Comparison of ENCODE assay signal across 12 cellular contexts in the genomic region with DNA sequence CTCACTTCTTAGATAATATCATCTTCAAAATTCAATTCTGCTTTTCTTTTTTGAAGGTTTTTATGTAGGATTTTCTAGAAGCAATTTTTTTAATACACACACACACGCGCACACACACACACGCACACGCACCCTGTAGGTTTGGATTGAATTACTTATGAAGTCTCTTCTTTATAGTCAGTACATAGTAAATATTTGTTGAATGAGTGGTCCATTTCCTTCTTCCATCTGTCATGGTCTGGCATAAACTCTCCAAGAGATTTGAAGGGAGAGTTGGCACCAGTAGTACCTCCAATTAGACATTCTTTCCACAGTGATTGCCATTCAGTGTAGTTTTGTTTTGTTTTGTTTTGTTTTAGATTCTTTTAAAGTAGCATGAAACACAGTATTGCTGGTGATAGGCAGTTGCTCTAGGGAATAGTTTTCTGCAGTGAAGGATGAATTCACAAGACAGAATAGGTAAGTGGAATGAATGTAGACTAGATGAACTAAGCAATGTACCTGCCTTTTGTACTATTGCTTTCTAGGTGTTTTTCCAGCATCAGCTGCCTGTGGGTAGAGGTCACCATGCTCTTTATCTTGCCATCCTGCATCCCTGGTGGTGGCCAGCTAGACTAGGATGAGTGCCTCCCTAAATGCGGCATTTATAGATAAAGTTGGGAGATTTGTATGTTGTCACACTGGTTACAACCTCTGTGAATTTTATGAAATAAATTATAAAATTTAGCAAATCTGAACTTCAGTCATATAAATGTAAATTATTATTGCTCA. TPM values are rescaled to one million over a fixed set of nuclear protein-coding genes. Genes with fewer than 3 reads are reported as not detected.
DNase-seq lines count a peak whose midpoint lies in the region; ATAC-seq and TF ChIP-seq lines count a peak whose summit lies in the region.
"Had no signal": no experiment of that assay in that cellular context is flagged by ENCODE, and none has a peak within 500 bp of the region (broad histone marks: within the 10 kb centered on the region; RNA-seq: fewer than 3 reads in every experiment).

No MANE protein-coding gene starts in this region.

- H3K9me3 ChIP-seq in HEK293 (ENCODE audit: control insufficient read depth, insufficient read depth, low read depth, low read length) (no peaks in the 10 kb centered on the region), adipocyte (ENCODE audit: control insufficient read depth, low read length) (no peaks in the 10 kb centered on the region), right cardiac atrium (ENCODE audit: control insufficient read depth, low read length) (no peaks in the 10 kb centered on the region)

- H2AFZ ChIP-seq in ACC112 (ENCODE audit: low read length, unreplicated experiment): no peak overlapping the region
- H2AFZ ChIP-seq: parathyroid adenoma had no signal

- in situ Hi-C loops in GM13976 (cut with MboI; ENCODE audit: low sequenced_read_pairs, unreplicated experiment): no loop called here

- H3K4me3 ChIP-seq in ACC112 (ENCODE audit: low read depth, low read length) (peak overlapping the region; percentile 13; the same call in 1 of the 2 replicates), HEK293 (ENCODE audit: low read depth, low read length) (no peak overlapping the region), adipocyte (ENCODE audit: low read length) (no peak overlapping the region), right cardiac atrium (ENCODE audit: low read length) (no peak overlapping the region)

- peak overlapping the region; percentile 49 for H3K27ac ChIP-seq in ACC112 (ENCODE audit: low read depth, low read length)
- H3K27ac ChIP-seq in HEK293 (ENCODE audit: extremely low read depth, low read depth, low read length): no peak overlapping the region
- peak overlapping the region; percentile 52 for H3K27ac ChIP-seq in right cardiac atrium (ENCODE audit: low read length)
- H3K27ac ChIP-seq in caudate nucleus (ENCODE audit: low read depth, low read length): no peak overlapping the region
- H3K27ac ChIP-seq: HL-60, parathyroid adenoma had no signal

- no peak overlapping the region for H3K9ac ChIP-seq in adipocyte (ENCODE audit: low read length)
- H3K9ac ChIP-seq: parathyroid adenoma had no signal

- DNase-seq in adipocyte (ENCODE audit: low read depth) (peak; percentile 87), right cardiac atrium (no peak), GM13976 (ENCODE audit: low spot score) (no peak), caudate nucleus (lab: John Stamatoyannopoulos, UW) (no peak), HT-29 (ENCODE audit: low spot score) (no peak), NCI-H187 treated with DMSO at 0.1 percent for 48 hours (lab: John Stamatoyannopoulos, UW) (no peak)
- DNase-seq: activated CD8-positive, alpha-beta memory T cell treated with anti-CD3 and anti-CD28 coated beads, Interleukin-2, amount 50 U/mL, for 48 hours; cerebellar nuclear complex had no signal

- WGBS in right cardiac atrium: 89% methylated on average over 5 of the region's 5 CpGs

- CTCF ChIA-PET in HEK293 (lab: Yijun Ruan, JAX): no interaction called here

- POLR2A ChIA-PET in HEK293 (lab: Yijun Ruan, JAX): no interaction called here

- H3K36me3 ChIP-seq in ACC112 (ENCODE audit: insufficient read depth, low read length): 0 out of 2 replicates have a peak, but pooled peaks cover 6% of the 10 kb centered on the region
- H3K36me3 ChIP-seq in HEK293 (ENCODE audit: control insufficient read depth in 2 of 2, insufficient read depth in 1 of 2, low read length in 2 of 2): no peaks in the 10 kb centered on the region
- no peaks in the 10 kb centered on the region for H3K36me3 ChIP-seq in adipocyte (ENCODE audit: control insufficient read depth, insufficient read depth, low read length, severe bottlenecking)

- no peak for TF ChIP-seq CTCF in HEK293 (tag by site-specific recombination; IDR thresholded peaks at IDR 0.05)
- TF ChIP-seq CTCF in GM13976 (IDR thresholded peaks at IDR 0.05; ENCODE audit: borderline replicate concordance, control extremely low read depth, extremely low read depth, insufficient read depth, missing control alignments): no peak

- peak in 1 of 2 donors; percentile 52 for ATAC-seq in right cardiac atrium

- H3K27me3 ChIP-seq in ACC112 (ENCODE audit: insufficient read depth, low read length): no peaks in the 10 kb centered on the region
- no peaks in the 10 kb centered on the region for H3K27me3 ChIP-seq in adipocyte (replicated peaks; ENCODE audit: control insufficient read depth, insufficient read depth, low read length)
- no peaks in the 10 kb centered on the region for H3K27me3 ChIP-seq in right cardiac atrium (ENCODE audit: control insufficient read depth, insufficient read depth)

- peaks cover 49% of the 10 kb centered on the region for H3K4me1 ChIP-seq in ACC112 (ENCODE audit: control insufficient read depth, insufficient read depth, low read length, unreplicated experiment)
- H3K4me1 ChIP-seq in HEK293 (ENCODE audit: control insufficient read depth, insufficient read depth, low read length): no peaks in the 10 kb centered on the region
- peaks cover 30% of the 10 kb centered on the region for H3K4me1 ChIP-seq in adipocyte (ENCODE audit: control insufficient read depth, insufficient read depth, low read length)
- peaks cover 7% of the 10 kb centered on the region for H3K4me1 ChIP-seq in right cardiac atrium (ENCODE audit: control insufficient read depth, insufficient read depth, low read length)
- H3K4me1 ChIP-seq: parathyroid adenoma had no signal

- peaks cover 86% of the 10 kb centered on the region for H3K79me2 ChIP-seq in ACC112 (ENCODE audit: control insufficient read depth, insufficient read depth, low read length, unreplicated experiment)
- H3K79me2 ChIP-seq: parathyroid adenoma had no signal

- intact Hi-C loops in right cardiac atrium (cut with DNase I): no loop called here

TF ChIP-seq in HEK293, 187 proteins besides CTCF, POLR2A, EP300 and RAD21:
- TF ChIP-seq, protein P1, sequence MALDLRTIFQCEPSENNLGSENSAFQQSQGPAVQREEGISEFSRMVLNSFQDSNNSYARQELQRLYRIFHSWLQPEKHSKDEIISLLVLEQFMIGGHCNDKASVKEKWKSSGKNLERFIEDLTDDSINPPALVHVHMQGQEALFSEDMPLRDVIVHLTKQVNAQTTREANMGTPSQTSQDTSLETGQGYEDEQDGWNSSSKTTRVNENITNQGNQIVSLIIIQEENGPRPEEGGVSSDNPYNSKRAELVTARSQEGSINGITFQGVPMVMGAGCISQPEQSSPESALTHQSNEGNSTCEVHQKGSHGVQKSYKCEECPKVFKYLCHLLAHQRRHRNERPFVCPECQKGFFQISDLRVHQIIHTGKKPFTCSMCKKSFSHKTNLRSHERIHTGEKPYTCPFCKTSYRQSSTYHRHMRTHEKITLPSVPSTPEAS (tag by site-specific recombination; IDR thresholded peaks at IDR 0.05): peak; percentile 28; the same call in 1 of the 2 replicates
- TF ChIP-seq, protein P2, sequence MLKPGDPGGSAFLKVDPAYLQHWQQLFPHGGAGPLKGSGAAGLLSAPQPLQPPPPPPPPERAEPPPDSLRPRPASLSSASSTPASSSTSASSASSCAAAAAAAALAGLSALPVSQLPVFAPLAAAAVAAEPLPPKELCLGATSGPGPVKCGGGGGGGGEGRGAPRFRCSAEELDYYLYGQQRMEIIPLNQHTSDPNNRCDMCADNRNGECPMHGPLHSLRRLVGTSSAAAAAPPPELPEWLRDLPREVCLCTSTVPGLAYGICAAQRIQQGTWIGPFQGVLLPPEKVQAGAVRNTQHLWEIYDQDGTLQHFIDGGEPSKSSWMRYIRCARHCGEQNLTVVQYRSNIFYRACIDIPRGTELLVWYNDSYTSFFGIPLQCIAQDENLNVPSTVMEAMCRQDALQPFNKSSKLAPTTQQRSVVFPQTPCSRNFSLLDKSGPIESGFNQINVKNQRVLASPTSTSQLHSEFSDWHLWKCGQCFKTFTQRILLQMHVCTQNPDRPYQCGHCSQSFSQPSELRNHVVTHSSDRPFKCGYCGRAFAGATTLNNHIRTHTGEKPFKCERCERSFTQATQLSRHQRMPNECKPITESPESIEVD (tag by site-specific recombination; IDR thresholded peaks at IDR 0.05): peak; percentile 42; the same call in 1 of the 2 replicates
- no peak for TF ChIP-seq ZNF221 (tag by site-specific recombination; IDR thresholded peaks at IDR 0.05; ENCODE audit: borderline replicate concordance)

RNA-seq across cellular contexts. Expression of a gene that starts 20.5 kb away (rescaled TPM):
- 100 to 1,000 TPM; 511 to 778 (median 584) TPM for total RNA-seq in right cardiac atrium
- polyA plus RNA-seq in right cardiac atrium: 407 TPM
- total RNA-seq in HT-29 (2014; rRNA removed; shearing (Covaris generic)): 59.5 and 74.5 TPM in 2 replicates

Comparison
In these comparisons a context has a peak if more than half of its experiments do, and no peak if none do; other contexts are left out.
1. H3K27ac ChIP-seq: peak in ACC112 (single experiment) and right cardiac atrium (single experiment); none in HEK293 (single experiment) and caudate nucleus (single experiment).